ENCODE assay signal across 8 cellular contexts in genomic region chr2:222613715-222614331, GRCh38. TPM values are rescaled to one million over a fixed set of nuclear protein-coding genes. Genes with fewer than 3 reads are reported as not detected.
DNase-seq lines count a peak whose midpoint lies in the region; ATAC-seq and TF ChIP-seq lines count a peak whose summit lies in the region.

No MANE protein-coding gene starts in this region.

- peak; percentile 54 to 69 (median 67) for TF ChIP-seq CTCF in tibial nerve (IDR thresholded peaks at IDR 0.05)

- peaks cover 0 to 61% (median 4%) of the 10 kb centered on the region in 3 donors for H3K36me3 ChIP-seq in tibial nerve

- H3K27ac ChIP-seq in tibial nerve: no peak overlapping the region

- no peak for TF ChIP-seq POLR2A in tibial nerve (IDR thresholded peaks at IDR 0.05)

- 46 to 47% methylated on average over 3 of the region's 3 CpGs for whole genome bisulfite sequencing in tibial nerve, 2 donors

- TF ChIP-seq EP300 in tibial nerve (IDR thresholded peaks at IDR 0.05): no peak

- H3K4me3 ChIP-seq in tibial nerve: no peak overlapping the region

- H3K4me1 ChIP-seq in tibial nerve: peaks cover 0 to 4% (median 0%) of the 10 kb centered on the region in 4 donors

- no peaks in the 10 kb centered on the region for H3K27me3 ChIP-seq in tibial nerve

- H3K9me3 ChIP-seq in tibial nerve: no peaks in the 10 kb centered on the region

- DNase-seq in DMS153 (lab: John Stamatoyannopoulos, UW) (peak; percentile 18), NCI-H226 (peak; percentile 8), astrocyte of the hippocampus (ENCODE audit: low read depth, low spot score) (peak; percentile 72), iris pigment epithelial cell (ENCODE audit: low read depth) (peak; percentile 63), tibial nerve (ENCODE audit: low spot score in 2 of 2) (no peak), mesenteric fat pad (ENCODE audit: low spot score) (no peak)

- peak; percentile 84 for ATAC-seq in GM19372 (IDR thresholded peaks at IDR 0.05; ENCODE audit: low read depth, unreplicated experiment)
- peak; percentile 92 for ATAC-seq in HG03175 (IDR thresholded peaks at IDR 0.05; ENCODE audit: unreplicated experiment)

RNA-seq across cellular contexts. Expression of gene FARSB, which starts 42.1 kb away (rescaled TPM):
- total RNA-seq in tibial nerve: 10 to 100 TPM; 12.3 to 16.8 (median 13.9) TPM
- total RNA-seq in mesenteric fat pad: 25.5 TPM

RNA-seq across cellular contexts. Expression of gene MOGAT1, which starts 57.6 kb away (rescaled TPM):
- total RNA-seq in tibial nerve (not detected), mesenteric fat pad (0.74 TPM)

Comparison
In these comparisons a context has a peak if more than half of its experiments do, and no peak if none do; other contexts are left out.
1. DNase-seq: peak in DMS153 (single experiment), NCI-H226 (single experiment), astrocyte of the hippocampus (single experiment) and iris pigment epithelial cell (single experiment); none in tibial nerve (0 of 2) and mesenteric fat pad (single experiment).